Comparison of ENCODE assay signal across 8 cellular contexts in genomic region chr2:159118115-159118858, GRCh38.
A peak's percentile ranks its signal among the peaks of the same experiment; 100 is the strongest.
DNase-seq lines count a peak whose midpoint lies in the region; ATAC-seq and TF ChIP-seq lines count a peak whose summit lies in the region.

No MANE protein-coding gene starts in this region.

- ATAC-seq in GM21619 (IDR thresholded peaks at IDR 0.05; ENCODE audit: unreplicated experiment) (peak; percentile 90), foreskin keratinocyte (peak; percentile 84), omental fat pad (ENCODE audit: low FRiP score) (peak; percentile 85)

- H3K4me1 ChIP-seq in foreskin keratinocyte (peaks cover 6% of the 10 kb centered on the region), thyroid gland (peaks cover 13% of the 10 kb centered on the region in 2 donors)

- POLR2A ChIA-PET in RWPE1 (lab: Yijun Ruan, JAX; ENCODE audit: low non-redundant PET), result no interaction called here

- H3K9me3 ChIP-seq in thyroid gland, result no peaks in the 10 kb centered on the region

- no peaks in the 10 kb centered on the region for H3K4me1 Mint-ChIP-seq in activated T-helper 1 cell treated with anti-CD3 and anti-CD28 coated beads, Interleukin-12 subunit alpha, Interleukin-12 subunit beta, Interleukin-2, Interleukin-4 antibody, amounts not matched to agents 30 ng/mL and 10 ng/mL and 1 ng/mL, durations not matched to agents 14 hours and 24 hours and 36 hours (ENCODE audit: low read depth)

- H3K27me3 ChIP-seq in foreskin keratinocyte, result no peaks in the 10 kb centered on the region
- no peaks in the 10 kb centered on the region for H3K27me3 ChIP-seq in thyroid gland

- no peak overlapping the region for H3K4me3 Mint-ChIP-seq in activated T-helper 1 cell treated with anti-CD3 and anti-CD28 coated beads, Interleukin-12 subunit alpha, Interleukin-12 subunit beta, Interleukin-2, Interleukin-4 antibody, amounts not matched to agents 30 ng/mL and 10 ng/mL and 1 ng/mL, durations not matched to agents 14 hours and 24 hours and 36 hours

- TF ChIP-seq POLR2A in thyroid gland (IDR thresholded peaks at IDR 0.05), result no peak

- no peaks in the 10 kb centered on the region for H3K36me3 Mint-ChIP-seq in activated T-helper 1 cell treated with anti-CD3 and anti-CD28 coated beads, Interleukin-12 subunit alpha, Interleukin-12 subunit beta, Interleukin-2, Interleukin-4 antibody, amounts not matched to agents 30 ng/mL and 10 ng/mL and 1 ng/mL, durations not matched to agents 14 hours and 24 hours and 36 hours (ENCODE audit: low read depth)

- TF ChIP-seq CTCF in RWPE1 (conservative IDR thresholded peaks at IDR 0.05; ENCODE audit: low read depth), result peak; percentile 88
- TF ChIP-seq CTCF in foreskin keratinocyte (conservative IDR thresholded peaks at IDR 0.05), result peak; percentile 94
- peak in 1 of 3 donors; percentile 58 for TF ChIP-seq CTCF in omental fat pad (IDR thresholded peaks at IDR 0.05)
- TF ChIP-seq CTCF in thyroid gland (IDR thresholded peaks at IDR 0.05), result peak; percentile 75 to 95 (median 91)

- intact Hi-C loops in activated T-helper 1 cell treated with anti-CD3 and anti-CD28 coated beads, Interleukin-12 subunit alpha, Interleukin-12 subunit beta, Interleukin-2, Interleukin-4 antibody, amounts not matched to agents 30 ng/mL and 10 ng/mL and 1 ng/mL, durations not matched to agents 14 hours and 24 hours and 36 hours (cut with micrococcal nuclease), result loop anchor here (1.0 to 2.0 kb wide), 2 partner anchors 217 to 851 kb away; no protein-coding TSS in a partner anchor
- intact Hi-C loops in thyroid gland (cut with DNase I), result no loop called here

- CTCF ChIA-PET in RWPE1 (lab: Yijun Ruan, JAX), result interaction anchor here (0.6 to 1.0 kb wide), 10 partner anchors 8 to 218 kb away, joined by 3 to 11 read pairs (median 3); no protein-coding TSS in a partner anchor

- no peak overlapping the region for H3K4me3 ChIP-seq in thyroid gland (replicated peaks in 1 of 3)

- 45 to 47% methylated on average over 11 of the region's 11 CpGs for WGBS in thyroid gland, 2 donors

- no peak overlapping the region for H3K27ac Mint-ChIP-seq in activated T-helper 1 cell treated with anti-CD3 and anti-CD28 coated beads, Interleukin-12 subunit alpha, Interleukin-12 subunit beta, Interleukin-2, Interleukin-4 antibody, amounts not matched to agents 30 ng/mL and 10 ng/mL and 1 ng/mL, durations not matched to agents 14 hours and 24 hours and 36 hours

- H3K9me3 Mint-ChIP-seq in activated T-helper 1 cell treated with anti-CD3 and anti-CD28 coated beads, Interleukin-12 subunit alpha, Interleukin-12 subunit beta, Interleukin-2, Interleukin-4 antibody, amounts not matched to agents 30 ng/mL and 10 ng/mL and 1 ng/mL, durations not matched to agents 14 hours and 24 hours and 36 hours, result no peaks in the 10 kb centered on the region

- DNase-seq in Daoy (ENCODE audit: low read depth) (peak; percentile 85), KG1 (lab: John Stamatoyannopoulos, UW) (peak; percentile 79), RWPE1 (ENCODE audit: low spot score) (peak; percentile 60), foreskin keratinocyte (peak in 1 of 2 donors; percentile 67), omental fat pad (ENCODE audit: low spot score) (peak; percentile 100), thyroid gland (peak; percentile 94 to 97)
- peak; percentile 52 for DNase-seq in activated T-helper 1 cell treated with anti-CD3 and anti-CD28 coated beads, Interleukin-12 subunit alpha, Interleukin-12 subunit beta, Interleukin-2, Interleukin-4 antibody, amounts not matched to agents 30 ng/mL and 10 ng/mL and 1 ng/mL, durations not matched to agents 14 hours and 24 hours and 36 hours (ENCODE audit: low spot score)

- H3K36me3 ChIP-seq in thyroid gland, result no peaks in the 10 kb centered on the region

- H3K27me3 Mint-ChIP-seq in activated T-helper 1 cell treated with anti-CD3 and anti-CD28 coated beads, Interleukin-12 subunit alpha, Interleukin-12 subunit beta, Interleukin-2, Interleukin-4 antibody, amounts not matched to agents 30 ng/mL and 10 ng/mL and 1 ng/mL, durations not matched to agents 14 hours and 24 hours and 36 hours (ENCODE audit: insufficient read depth), result peaks cover 2% of the 10 kb centered on the region

- H3K27ac ChIP-seq in RWPE1 (peak overlapping the region; percentile 17; the same call in 1 of the 2 replicates), foreskin keratinocyte (peak overlapping the region; percentile 24), thyroid gland (peak overlapping the region in 2 of 3 donors; percentile 11 to 70)
